Comparison of ENCODE assay signal across 23 cellular contexts in the genomic region with DNA sequence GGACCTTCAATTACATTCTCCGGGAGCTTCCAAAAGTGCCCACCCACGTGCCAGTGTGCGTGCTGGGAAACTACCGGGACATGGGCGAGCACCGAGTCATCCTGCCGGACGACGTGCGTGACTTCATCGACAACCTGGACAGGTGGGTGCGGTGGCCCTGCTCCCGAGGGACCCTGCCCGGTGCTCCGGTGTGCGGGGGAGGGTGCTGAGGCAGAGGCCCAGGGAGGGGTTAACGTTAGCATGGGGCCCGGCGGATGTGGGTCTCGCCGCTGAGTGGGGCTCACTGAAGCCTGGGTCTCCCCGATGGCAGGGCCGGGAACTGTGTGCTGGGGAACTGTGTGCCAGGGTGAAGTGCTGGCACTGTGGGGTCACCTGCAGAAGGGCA.
"Had no signal": no experiment of that assay in that cellular context is flagged by ENCODE, and none has a peak within 500 bp of the region (broad histone marks: within the 10 kb centered on the region; RNA-seq: fewer than 3 reads in every experiment).

No MANE protein-coding gene starts in this region.

- H3K4me1 ChIP-seq: colonic mucosa, parathyroid adenoma, tibial artery had no signal

- H3K27ac ChIP-seq: brain microvascular endothelial cell, colonic mucosa, parathyroid adenoma, tibial artery had no signal

- H3K79me2 ChIP-seq: parathyroid adenoma had no signal

- H3K4me1 Mint-ChIP-seq: activated B cell treated with CpG ODN at 0.5 μM for 24 hours; activated naive CD8-positive, alpha-beta T cell treated with anti-CD3 and anti-CD28 coated beads, Interleukin-2, amount 10 ng/mL, durations not matched to agents 7 days and 5 days; activated T-helper 17 cell treated with anti-CD3 and anti-CD28 coated beads, Interleukin-2, amount 50 U/mL, for 72 hours; central memory CD8-positive, alpha-beta T cell; naive thymus-derived CD4-positive, alpha-beta T cell had no signal

- H3K9me3 ChIP-seq: colonic mucosa, mucosa of descending colon, neutrophil, tibial artery had no signal

- H3K27ac Mint-ChIP-seq: activated B cell treated with CpG ODN at 0.5 μM for 24 hours; activated CD8-positive, alpha-beta T cell treated with anti-CD3 and anti-CD28 coated beads for 36 hours; activated naive CD8-positive, alpha-beta T cell treated with anti-CD3 and anti-CD28 coated beads, Interleukin-2, amount 10 ng/mL, durations not matched to agents 7 days and 5 days; activated T-helper 17 cell treated with anti-CD3 and anti-CD28 coated beads, Interleukin-2, amount 50 U/mL, for 72 hours; T-helper 2 cell treated with Interferon-gamma antibody and Interleukin-4, amounts not matched to agents 5 μg/mL and 100 μg/mL, for 36 hours had no signal

- H2AFZ ChIP-seq: parathyroid adenoma had no signal

- H3K4me3 ChIP-seq: colonic mucosa, mucosa of descending colon, tibial artery had no signal

- DNase-seq: activated B cell treated with CpG ODN at 0.5 μM for 24 hours; activated CD4-positive, alpha-beta T cell treated with anti-CD3 and anti-CD28 coated beads for 48 hours; activated CD8-positive, alpha-beta T cell treated with anti-CD3 and anti-CD28 coated beads for 36 hours; activated naive CD4-positive, alpha-beta T cell; activated naive CD8-positive, alpha-beta T cell treated with anti-CD3 and anti-CD28 coated beads, Interleukin-2, amount 10 ng/mL, durations not matched to agents 7 days and 5 days; activated T-cell treated with anti-CD3 and anti-CD28 coated beads, Interleukin-2, amount 50 U/mL, for 1 hour; brain microvascular endothelial cell; colonic mucosa; erythroblast; foreskin melanocyte; kidney glomerular epithelial cell; mesenchymal stem cell; mucosa of descending colon; naive thymus-derived CD4-positive, alpha-beta T cell; stimulated activated naive CD8-positive, alpha-beta T cell treated with anti-CD3 and anti-CD28 coated beads, Interleukin-15, Interleukin-2, amounts not matched to agents 100 U/mL and 50 U/mL, for 24 hours; substantia nigra had no signal

- H3K9ac ChIP-seq: parathyroid adenoma had no signal

- ATAC-seq: activated CD8-positive, alpha-beta T cell treated with anti-CD3 and anti-CD28 coated beads for 36 hours; activated T-helper 17 cell treated with anti-CD3 and anti-CD28 coated beads, Interleukin-2, amount 50 U/mL, for 72 hours; mucosa of descending colon; naive thymus-derived CD4-positive, alpha-beta T cell; stimulated activated naive CD8-positive, alpha-beta T cell treated with anti-CD3 and anti-CD28 coated beads, Interleukin-15, Interleukin-2, amounts not matched to agents 100 U/mL and 50 U/mL, for 24 hours had no signal

- H3K4me3 Mint-ChIP-seq: activated B cell treated with CpG ODN at 0.5 μM for 24 hours; activated CD8-positive, alpha-beta T cell treated with anti-CD3 and anti-CD28 coated beads for 36 hours; activated naive CD8-positive, alpha-beta T cell treated with anti-CD3 and anti-CD28 coated beads, Interleukin-2, amount 10 ng/mL, durations not matched to agents 7 days and 5 days; activated T-helper 17 cell treated with anti-CD3 and anti-CD28 coated beads, Interleukin-2, amount 50 U/mL, for 72 hours; central memory CD8-positive, alpha-beta T cell; naive thymus-derived CD4-positive, alpha-beta T cell; T-helper 2 cell treated with Interferon-gamma antibody and Interleukin-4, amounts not matched to agents 5 μg/mL and 100 μg/mL, for 36 hours had no signal

- H3K27me3 ChIP-seq: brain microvascular endothelial cell, colonic mucosa, neutrophil, tibial artery had no signal

- H3K9me3 Mint-ChIP-seq: activated B cell treated with CpG ODN at 0.5 μM for 24 hours; activated CD8-positive, alpha-beta T cell treated with anti-CD3 and anti-CD28 coated beads for 36 hours; activated naive CD8-positive, alpha-beta T cell treated with anti-CD3 and anti-CD28 coated beads, Interleukin-2, amount 10 ng/mL, durations not matched to agents 7 days and 5 days; activated T-helper 17 cell treated with anti-CD3 and anti-CD28 coated beads, Interleukin-2, amount 50 U/mL, for 72 hours; central memory CD8-positive, alpha-beta T cell; naive thymus-derived CD4-positive, alpha-beta T cell; T-helper 2 cell treated with Interferon-gamma antibody and Interleukin-4, amounts not matched to agents 5 μg/mL and 100 μg/mL, for 36 hours had no signal

- H3K36me3 Mint-ChIP-seq: activated naive CD8-positive, alpha-beta T cell treated with anti-CD3 and anti-CD28 coated beads, Interleukin-2, amount 10 ng/mL, durations not matched to agents 7 days and 5 days had no signal

- H3K27me3 Mint-ChIP-seq: activated B cell treated with CpG ODN at 0.5 μM for 24 hours; activated CD8-positive, alpha-beta T cell treated with anti-CD3 and anti-CD28 coated beads for 36 hours; activated naive CD8-positive, alpha-beta T cell treated with anti-CD3 and anti-CD28 coated beads, Interleukin-2, amount 10 ng/mL, durations not matched to agents 7 days and 5 days; activated T-helper 17 cell treated with anti-CD3 and anti-CD28 coated beads, Interleukin-2, amount 50 U/mL, for 72 hours; central memory CD8-positive, alpha-beta T cell; naive thymus-derived CD4-positive, alpha-beta T cell had no signal

- FAIRE-seq: urothelium cell line had no signal
